In genomic region chr14:51643137-51643536, GRCh38 we compare ENCODE assay signal across 1 cellular context.
TF ChIP-seq lines count a peak whose summit lies in the region.

No MANE protein-coding gene starts in this region.

TF ChIP-seq in IMR-90, 13 proteins besides CTCF, POLR2A, EP300 and RAD21:
- TF ChIP-seq BHLHE40 (IDR thresholded peaks at IDR 0.05; ENCODE audit: low read depth, low read length) (no peak), NFE2L2 (IDR thresholded peaks at IDR 0.05; ENCODE audit: low read depth, low read length) (no peak), CHD1 (IDR thresholded peaks at IDR 0.05; ENCODE audit: low read depth, low read length) (no peak), ELK1 (IDR thresholded peaks at IDR 0.05; ENCODE audit: borderline replicate concordance, low read depth, low read length) (no peak), MXI1 (IDR thresholded peaks at IDR 0.05; ENCODE audit: borderline replicate concordance, low read depth, low read length) (no peak), RFX5 (IDR thresholded peaks at IDR 0.05; ENCODE audit: low read depth, low read length) (no peak)
